In the genomic region with DNA sequence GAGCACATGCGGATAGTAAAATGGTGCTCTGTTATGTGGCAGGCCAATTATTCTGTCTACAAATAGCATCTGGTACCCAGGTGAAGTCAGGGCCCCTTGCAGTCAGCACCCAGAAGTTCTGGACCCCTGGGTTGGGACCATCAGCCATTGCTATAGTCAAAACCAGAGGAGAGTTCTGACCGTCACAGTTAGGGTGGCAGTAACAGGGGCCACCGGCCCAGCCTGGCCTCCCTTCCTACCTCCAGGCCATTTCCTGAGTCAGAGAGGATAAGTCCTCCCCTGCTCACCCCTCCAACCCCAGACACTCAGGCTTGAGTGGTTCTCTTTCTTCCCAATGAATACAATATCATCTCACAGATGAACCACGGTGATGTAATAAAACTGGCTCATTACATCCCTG, we compare ENCODE assay signal across 17 cellular contexts.
DNase-seq lines count a peak whose midpoint lies in the region; ATAC-seq, FAIRE-seq and TF ChIP-seq lines count a peak whose summit lies in the region.
"Had no signal": no experiment of that assay in that cellular context is flagged by ENCODE, and none has a peak within 500 bp of the region (broad histone marks: within the 10 kb centered on the region; RNA-seq: fewer than 3 reads in every experiment).

No MANE protein-coding gene starts in this region.

- H3K36me3 Mint-ChIP-seq in type B pancreatic cell, result no peaks in the 10 kb centered on the region
- no peaks in the 10 kb centered on the region for H3K36me3 Mint-ChIP-seq in CD14-positive monocyte
- H3K36me3 Mint-ChIP-seq: CD8-positive, alpha-beta memory T cell had no signal

- no peaks in the 10 kb centered on the region for H3K9me3 Mint-ChIP-seq in type B pancreatic cell
- no peaks in the 10 kb centered on the region for H3K9me3 Mint-ChIP-seq in CD14-positive monocyte
- H3K9me3 Mint-ChIP-seq: CD8-positive, alpha-beta memory T cell had no signal

- H3K27ac ChIP-seq in coronary artery, result no peak overlapping the region
- H3K27ac ChIP-seq: A549, GM23248 had no signal

- no peak overlapping the region for H3K27ac Mint-ChIP-seq in type B pancreatic cell
- H3K27ac Mint-ChIP-seq in CD14-positive monocyte, result no peak overlapping the region
- H3K27ac Mint-ChIP-seq: CD8-positive, alpha-beta memory T cell; IgD-negative memory B cell had no signal

- intact Hi-C loops in CD14-positive monocyte (cut with micrococcal nuclease), result no loop called here

- peak; percentile 17 for DNase-seq in activated effector memory CD4-positive, alpha-beta T cell treated with anti-CD3 and anti-CD28 coated beads, Interleukin-2, amount 50 U/mL, for 16 hours
- no peak for DNase-seq in activated effector memory CD4-positive, alpha-beta T cell treated with Interleukin-2 at 50 U/mL for 16 hours
- peak; percentile 14 for DNase-seq in coronary artery (ENCODE audit: low spot score)
- peak; percentile 55 for DNase-seq in mesenteric fat pad (ENCODE audit: low spot score)
- DNase-seq in type B pancreatic cell (ENCODE audit: extremely low spot score, unreplicated experiment), result peak; percentile 34
- no peak for DNase-seq in CD14-positive monocyte (ENCODE audit: low spot score)
- DNase-seq in H54 (ENCODE audit: insufficient read length, low spot score), result no peak
- DNase-seq: Caco-2; CD8-positive, alpha-beta memory T cell; DMS79; GM23248; H7 had no signal

- no peak for FAIRE-seq in H54 (lab: Jason Lieb, UNC)
- FAIRE-seq: A549, GM12878, GM18507 had no signal

- ATAC-seq in HG03460 (IDR thresholded peaks at IDR 0.05; ENCODE audit: unreplicated experiment), result no peak
- ATAC-seq: A549, GM12878 had no signal

- H3K4me3 ChIP-seq in coronary artery, result no peak overlapping the region
- H3K4me3 ChIP-seq: A549, GM12878, GM23248 had no signal

- H3K4me1 Mint-ChIP-seq in type B pancreatic cell (ENCODE audit: unreplicated experiment) (no peaks in the 10 kb centered on the region), CD14-positive monocyte (no peaks in the 10 kb centered on the region)
- H3K4me1 Mint-ChIP-seq: IgD-negative memory B cell had no signal

- no peak for TF ChIP-seq CTCF in coronary artery (IDR thresholded peaks at IDR 0.05)
- no peak for TF ChIP-seq CTCF in type B pancreatic cell (conservative IDR thresholded peaks at IDR 0.05)
- TF ChIP-seq CTCF in CD14-positive monocyte (IDR thresholded peaks at IDR 0.05), result no peak

- H3K27me3 Mint-ChIP-seq in type B pancreatic cell (peaks cover 28% of the 10 kb centered on the region), CD14-positive monocyte (ENCODE audit: low read depth in 3 of 3) (peaks cover 1 to 19% (median 8%) of the 10 kb centered on the region in 3 donors)

- H3K4me3 Mint-ChIP-seq in type B pancreatic cell, result no peak overlapping the region
- H3K4me3 Mint-ChIP-seq in CD14-positive monocyte, result no peak overlapping the region
- H3K4me3 Mint-ChIP-seq: CD8-positive, alpha-beta memory T cell; IgD-negative memory B cell had no signal

- no peak for TF ChIP-seq POLR2A in H54 (IDR thresholded peaks at IDR 0.05; ENCODE audit: low read depth, low read length)

Comparison
In these comparisons a context has a peak if more than half of its experiments do, and no peak if none do; other contexts are left out.
1. DNase-seq: peak in activated effector memory CD4-positive, alpha-beta T cell treated with anti-CD3 and anti-CD28 coated beads, Interleukin-2, amount 50 U/mL, for 16 hours (single experiment), coronary artery (single experiment), mesenteric fat pad (single experiment) and type B pancreatic cell (single experiment); none in activated effector memory CD4-positive, alpha-beta T cell treated with Interleukin-2 at 50 U/mL for 16 hours (single experiment), CD14-positive monocyte (single experiment) and H54 (single experiment).